8 cellular contexts compared by ENCODE assay signal in the genomic region with DNA sequence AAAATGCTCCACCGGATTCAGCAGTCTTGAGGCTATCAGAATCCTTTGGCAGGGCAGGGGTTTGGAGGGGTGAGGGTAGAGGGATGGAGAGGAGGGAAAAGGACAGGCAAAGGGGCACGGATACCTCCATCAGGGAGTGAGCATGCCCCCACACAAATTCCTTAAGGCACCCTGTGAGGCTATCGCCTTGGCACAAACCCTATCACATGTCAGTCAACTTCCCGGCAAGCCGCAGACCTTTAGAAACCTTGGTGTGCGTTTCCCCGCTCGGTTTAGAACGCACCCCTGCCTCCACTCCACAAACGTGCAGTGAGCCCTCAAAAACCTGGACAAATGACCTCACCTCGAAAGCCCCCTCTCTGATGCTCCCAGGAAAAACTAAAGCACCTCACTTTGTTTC. TPM values are rescaled to one million over a fixed set of nuclear protein-coding genes. Genes with fewer than 3 reads are reported as not detected.
A peak's percentile ranks its signal among the peaks of the same experiment; 100 is the strongest.
DNase-seq lines count a peak whose midpoint lies in the region; ATAC-seq and TF ChIP-seq lines count a peak whose summit lies in the region.

No MANE protein-coding gene starts in this region.

- intact Hi-C loops in CD4-positive, alpha-beta T cell (cut with DNase I, micrococcal nuclease), result loop anchor here in 1 of 2 experiments (2.0 to 5.0 kb wide), 4 partner anchors 165 to 1125 kb away; partner anchors contain the start of genes CRBN, EDEM1, ITPR1 and SUMF1

- peak overlapping the region; percentile 98 for H2AFZ ChIP-seq in Loucy (ENCODE audit: low read length)

- H3K27ac ChIP-seq in CD4-positive, alpha-beta T cell (ENCODE audit: low read depth, low read length), result no peak overlapping the region
- no peak overlapping the region for H3K27ac ChIP-seq in duodenal mucosa (ENCODE audit: low read depth, low read length)

- H3K36me3 Mint-ChIP-seq in CD4-positive, alpha-beta T cell (ENCODE audit: low read depth), result peaks cover 24% of the 10 kb centered on the region
- peaks cover 22% of the 10 kb centered on the region for H3K36me3 Mint-ChIP-seq in neural crest cell (ENCODE audit: low read depth)

- peaks cover 41% of the 10 kb centered on the region for H3K4me1 Mint-ChIP-seq in CD4-positive, alpha-beta T cell (ENCODE audit: low read depth)
- peaks cover 38% of the 10 kb centered on the region for H3K4me1 Mint-ChIP-seq in neural crest cell

- peak in 2 of 10 experiments; percentile 1 to 33 for DNase-seq in CD4-positive, alpha-beta T cell
- DNase-seq in neural crest cell (ENCODE audit: low read depth, low spot score) (no peak), D341Med (ENCODE audit: low spot score) (no peak), HT-29 (ENCODE audit: low spot score) (no peak)

- no peaks in the 10 kb centered on the region for H3K27me3 ChIP-seq in CD4-positive, alpha-beta T cell (ENCODE audit: control insufficient read depth, insufficient read depth, low read length)
- no peaks in the 10 kb centered on the region for H3K27me3 ChIP-seq in Loucy (ENCODE audit: insufficient read depth, low read length, poor library complexity, severe bottlenecking)
- H3K27me3 ChIP-seq in duodenal mucosa (ENCODE audit: control insufficient read depth in 1 of 2, insufficient read depth in 2 of 2, low read length in 2 of 2), result no peaks in the 10 kb centered on the region

- H3K27ac Mint-ChIP-seq in CD4-positive, alpha-beta T cell, result peak overlapping the region; percentile 94
- peak overlapping the region; percentile 97 for H3K27ac Mint-ChIP-seq in neural crest cell (ENCODE audit: unreplicated experiment)

- H3F3A ChIP-seq in Loucy (ENCODE audit: low read depth), result no peaks in the 10 kb centered on the region; the same call in 1 of the 2 replicates

- no peaks in the 10 kb centered on the region for H3K9me3 ChIP-seq in CD4-positive, alpha-beta T cell (ENCODE audit: control insufficient read depth, low read length)
- no peaks in the 10 kb centered on the region for H3K9me3 ChIP-seq in Loucy (ENCODE audit: insufficient read depth, low read depth, low read length)
- no peaks in the 10 kb centered on the region for H3K9me3 ChIP-seq in duodenal mucosa (ENCODE audit: control insufficient read depth in 1 of 2, low read length in 2 of 2)

- POLR2A ChIA-PET in CD4-positive, alpha-beta T cell (lab: Charles Lee), result interaction anchor here (1.8 kb wide), 1 partner anchor 191 kb away, joined by 7 read pairs; the partner anchor contains the start of gene ITPR1

- no peaks in the 10 kb centered on the region for H4K20me1 ChIP-seq in Loucy (ENCODE audit: insufficient read depth, low read length, poor library complexity, severe bottlenecking)

- peaks cover 33% of the 10 kb centered on the region for H3K4me1 ChIP-seq in Loucy (ENCODE audit: insufficient read depth, low read length, poor library complexity, severe bottlenecking)
- H3K4me1 ChIP-seq in duodenal mucosa (ENCODE audit: control insufficient read depth in 1 of 2, insufficient read depth in 2 of 2, low read length in 2 of 2), result peaks cover 0 to 5% of the 10 kb centered on the region in 2 donors

- H3K4me3 Mint-ChIP-seq in CD4-positive, alpha-beta T cell, result peak overlapping the region; percentile 95
- H3K4me3 Mint-ChIP-seq in neural crest cell, result peak overlapping the region; percentile 98

- H3K36me3 ChIP-seq in Loucy (ENCODE audit: insufficient read depth, low read length) (no peaks in the 10 kb centered on the region), duodenal mucosa (ENCODE audit: control insufficient read depth in 1 of 2, insufficient read depth in 2 of 2, low read length in 2 of 2) (no peaks in the 10 kb centered on the region)

- H3K4me3 ChIP-seq in Loucy (ENCODE audit: low read length, poor library complexity, severe bottlenecking) (peak overlapping the region; percentile 93), duodenal mucosa (ENCODE audit: low read depth in 1 of 2, low read length in 2 of 2) (peak overlapping the region; percentile 80 to 97)

- no peaks in the 10 kb centered on the region for H3K9me2 ChIP-seq in Loucy (replicated peaks; ENCODE audit: low read depth, low read length)

- H3K9ac ChIP-seq in Loucy (ENCODE audit: low read depth, low read length, poor library complexity, severe bottlenecking) (peak overlapping the region; percentile 97), duodenal mucosa (ENCODE audit: low read depth in 1 of 2, low read length in 2 of 2) (peak overlapping the region; percentile 72 to 95)

- H3K9me3 Mint-ChIP-seq in CD4-positive, alpha-beta T cell, result no peaks in the 10 kb centered on the region
- H3K9me3 Mint-ChIP-seq in neural crest cell, result peaks cover 6% of the 10 kb centered on the region

- ATAC-seq in CD4-positive, alpha-beta T cell (ENCODE audit: poor library complexity), result no peak
- no peak for ATAC-seq in HG03039 (IDR thresholded peaks at IDR 0.05; ENCODE audit: unreplicated experiment)
- ATAC-seq in HG03469 (IDR thresholded peaks at IDR 0.05; ENCODE audit: unreplicated experiment), result no peak

- H3K27me3 Mint-ChIP-seq in CD4-positive, alpha-beta T cell, result no peaks in the 10 kb centered on the region
- H3K27me3 Mint-ChIP-seq in neural crest cell (ENCODE audit: low read depth), result no peaks in the 10 kb centered on the region

- H3K79me2 ChIP-seq in Loucy (ENCODE audit: insufficient read depth, low read length), result peaks cover 42% of the 10 kb centered on the region

- H3K4me2 ChIP-seq in Loucy (ENCODE audit: low read depth, low read length, poor library complexity, severe bottlenecking), result peak overlapping the region; percentile 80

- CTCF ChIA-PET in CD4-positive, alpha-beta T cell (lab: Charles Lee), result no interaction called here

- no peak for TF ChIP-seq CTCF in CD4-positive, alpha-beta T cell (IDR thresholded peaks at IDR 0.05)
- TF ChIP-seq CTCF in Loucy (conservative IDR thresholded peaks at IDR 0.05; ENCODE audit: low read length) (no peak), neural crest cell (conservative IDR thresholded peaks at IDR 0.05) (no peak)

RNA-seq across cellular contexts. Expression of gene SETMAR, which starts 0.4 kb away (rescaled TPM):
- 1 to 10 TPM; 9.1 to 9.2 TPM for total RNA-seq in CD4-positive, alpha-beta T cell
- total RNA-seq in neural crest cell, result 39.4 and 41.9 TPM in 2 replicates
- total RNA-seq in HT-29 (2014; rRNA removed; shearing (Covaris generic)), result 5.6 and 8.1 TPM in 2 replicates
